Comparison of ENCODE assay signal across 8 cellular contexts in the genomic region with DNA sequence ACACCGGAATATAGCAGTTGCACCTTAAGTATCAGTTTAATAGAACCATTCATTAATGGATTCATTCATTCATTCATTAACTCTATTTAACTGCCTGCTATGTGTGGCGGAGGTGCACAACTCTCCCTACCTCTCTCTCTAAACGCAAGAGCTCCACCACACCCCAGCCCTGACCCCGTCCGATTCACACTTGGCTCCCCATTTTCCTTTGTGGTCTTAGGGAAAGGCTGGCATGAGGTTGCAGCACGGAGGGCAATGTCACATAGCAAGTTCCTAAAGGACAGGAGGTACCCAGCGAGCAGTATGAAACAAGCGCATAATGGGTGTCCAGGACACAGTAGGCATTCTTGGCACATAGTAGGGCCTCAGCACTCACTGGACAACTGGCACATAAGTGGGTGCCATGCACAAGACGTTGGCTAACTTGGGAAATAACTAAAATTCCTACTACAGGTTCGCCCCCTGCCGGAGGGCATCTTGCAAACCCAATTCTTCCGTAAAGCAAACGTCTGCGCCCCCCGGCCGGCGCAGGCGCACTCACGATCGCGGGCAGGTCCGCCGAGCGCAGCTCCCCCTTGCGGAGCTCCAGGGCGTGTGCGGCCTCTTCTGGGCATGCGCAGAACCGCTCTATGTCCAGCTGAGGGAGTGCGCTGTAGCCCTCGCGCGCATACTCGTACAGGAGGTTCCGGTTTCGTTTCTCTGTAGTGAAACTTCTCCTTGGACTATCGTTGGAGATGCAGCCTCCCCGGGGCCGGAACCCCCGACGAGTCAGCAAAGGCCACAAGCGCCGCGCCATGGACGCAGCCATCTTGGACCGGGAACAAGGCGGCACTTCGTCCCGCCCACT. TPM values are rescaled to one million over a fixed set of nuclear protein-coding genes. Genes with fewer than 3 reads are reported as not detected.
DNase-seq lines count a peak whose midpoint lies in the region; ATAC-seq lines count a peak whose summit lies in the region.

A gene with protein sequence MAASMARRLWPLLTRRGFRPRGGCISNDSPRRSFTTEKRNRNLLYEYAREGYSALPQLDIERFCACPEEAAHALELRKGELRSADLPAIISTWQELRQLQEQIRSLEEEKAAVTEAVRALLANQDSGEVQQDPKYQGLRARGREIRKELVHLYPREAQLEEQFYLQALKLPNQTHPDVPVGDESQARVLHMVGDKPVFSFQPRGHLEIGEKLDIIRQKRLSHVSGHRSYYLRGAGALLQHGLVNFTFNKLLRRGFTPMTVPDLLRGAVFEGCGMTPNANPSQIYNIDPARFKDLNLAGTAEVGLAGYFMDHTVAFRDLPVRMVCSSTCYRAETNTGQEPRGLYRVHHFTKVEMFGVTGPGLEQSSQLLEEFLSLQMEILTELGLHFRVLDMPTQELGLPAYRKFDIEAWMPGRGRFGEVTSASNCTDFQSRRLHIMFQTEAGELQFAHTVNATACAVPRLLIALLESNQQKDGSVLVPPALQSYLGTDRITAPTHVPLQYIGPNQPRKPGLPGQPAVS (minus strand): TSS at position 835 of the 847 bp plus-strand sequence. CDS start 27 bp downstream, at position 808.

- H3K4me1 Mint-ChIP-seq in activated CD4-positive, alpha-beta T cell treated with anti-CD3 and anti-CD28 coated beads, Interleukin-2, amount 10 ng/mL, durations not matched to agents 7 days and 5 days = peaks cover 34% of the 10 kb centered on the region

- ATAC-seq in GM19372 (IDR thresholded peaks at IDR 0.05; ENCODE audit: low read depth, unreplicated experiment) = peak; percentile 68
- ATAC-seq in HG03521 (IDR thresholded peaks at IDR 0.05; ENCODE audit: unreplicated experiment) = peak; percentile 65

- H3K27ac Mint-ChIP-seq in activated CD4-positive, alpha-beta T cell treated with anti-CD3 and anti-CD28 coated beads, Interleukin-2, amount 10 ng/mL, durations not matched to agents 7 days and 5 days = peak within 1 kb of the TSS; percentile 93

- no peaks in the 10 kb centered on the region for H3K27me3 Mint-ChIP-seq in activated CD4-positive, alpha-beta T cell treated with anti-CD3 and anti-CD28 coated beads, Interleukin-2, amount 10 ng/mL, durations not matched to agents 7 days and 5 days

- CTCF ChIA-PET in activated CD4-positive, alpha-beta T cell treated with anti-CD3 and anti-CD28 coated beads, Interleukin-2, amount 10 ng/mL, durations not matched to agents 7 days and 5 days (lab: Charles Lee) = interaction anchor here (0.6 to 3.0 kb wide), 63 partner anchors 9 to 710 kb away, joined by 3 to 20 read pairs (median 4); a partner anchor contains a TSS

- peak within 1 kb of the TSS; percentile 85 for H3K4me3 Mint-ChIP-seq in activated CD4-positive, alpha-beta T cell treated with anti-CD3 and anti-CD28 coated beads, Interleukin-2, amount 10 ng/mL, durations not matched to agents 7 days and 5 days

- peaks cover 31% of the 10 kb centered on the region for H3K36me3 Mint-ChIP-seq in activated CD4-positive, alpha-beta T cell treated with anti-CD3 and anti-CD28 coated beads, Interleukin-2, amount 10 ng/mL, durations not matched to agents 7 days and 5 days (ENCODE audit: low read depth)

- POLR2A ChIA-PET in activated CD4-positive, alpha-beta T cell treated with anti-CD3 and anti-CD28 coated beads, Interleukin-2, amount 10 ng/mL, durations not matched to agents 7 days and 5 days (lab: Charles Lee) = no interaction called here

- DNase-seq in C1 segment of cervical spinal cord (lab: John Stamatoyannopoulos, UW) (peak; percentile 88 to 100 (median 98)), NCI-H526 treated with DMSO at 0.1 percent for 48 hours (lab: John Stamatoyannopoulos, UW) (peak; percentile 93), cortex of kidney (lab: John Stamatoyannopoulos, UW) (peak; percentile 96), left kidney (ENCODE audit: low read depth, low spot score) (peak; percentile 97)
- DNase-seq in activated CD4-positive, alpha-beta T cell treated with anti-CD3 and anti-CD28 coated beads, Interleukin-2, amount 10 ng/mL, durations not matched to agents 7 days and 5 days = peak; percentile 93
- peak; percentile 93 for DNase-seq in stimulated activated CD4-positive, alpha-beta T cell treated with anti-CD3 and anti-CD28 coated beads, Interleukin-1b, Interleukin-23, amount 100 ng/mL, for 48 hours

- H3K9me3 Mint-ChIP-seq in activated CD4-positive, alpha-beta T cell treated with anti-CD3 and anti-CD28 coated beads, Interleukin-2, amount 10 ng/mL, durations not matched to agents 7 days and 5 days = no peaks in the 10 kb centered on the region

RNA-seq across cellular contexts. Expression of the gene that starts here (rescaled TPM):
- total RNA-seq in activated CD4-positive, alpha-beta T cell treated with anti-CD3 and anti-CD28 coated beads, Interleukin-2, amount 10 ng/mL, durations not matched to agents 7 days and 5 days = 10 to 100 TPM; 33.4 to 37.9 TPM

Comparison
In these comparisons a context has a peak if more than half of its experiments do, and no peak if none do; other contexts are left out.
1. Peak in every context shown above with its lines: DNase-seq and ATAC-seq.